Comparison of ENCODE assay signal across 36 cellular contexts in genomic region chr3:69585472-69585871, GRCh38.
"Had no signal": no experiment of that assay in that cellular context is flagged by ENCODE, and none has a peak within 500 bp of the region (broad histone marks: within the 10 kb centered on the region; RNA-seq: fewer than 3 reads in every experiment).

No MANE protein-coding gene starts in this region.

- H3K36me3 ChIP-seq: MG63 had no signal

- H3K27me3 ChIP-seq: MG63 had no signal

- DNase-seq: Kasumi-1, MG63, MM.1S, MV-4-11, NCI-H1048, NCI-H1092, NCI-H1092 treated with DMSO at 0.1 percent for 48 hours, NCI-H1105, NCI-H1105 treated with DMSO at 0.1 percent for 48 hours, NCI-H1417, NCI-H1417 treated with DMSO at 0.1 percent for 48 hours, NCI-H1436, NCI-H1436 treated with DMSO at 0.1 percent for 48 hours, NCI-H146, NCI-H1694, NCI-H1694 treated with DMSO at 0.1 percent for 48 hours, NCI-H187, NCI-H187 treated with DMSO at 0.1 percent for 48 hours, NCI-H1930, NCI-H2029, NCI-H2029 treated with DMSO at 0.1 percent for 48 hours, NCI-H2081, NCI-H2081 treated with DMSO at 0.1 percent for 48 hours, NCI-H2107, NCI-H2171, NCI-H2171 treated with DMSO at 0.1 percent for 48 hours, NCI-H2227 treated with DMSO at 0.1 percent for 48 hours, NCI-H226, NCI-H345, NCI-H446, NCI-H446 treated with DMSO at 0.1 percent for 48 hours, NCI-H510A, NCI-H510A treated with DMSO at 0.1 percent for 48 hours, NCI-H524, NCI-H524 treated with DMSO at 0.1 percent for 48 hours, NCI-H526 had no signal

- H3K4me3 ChIP-seq: MG63 had no signal
